ENCODE assay signal across 18 cellular contexts in the genomic region with DNA sequence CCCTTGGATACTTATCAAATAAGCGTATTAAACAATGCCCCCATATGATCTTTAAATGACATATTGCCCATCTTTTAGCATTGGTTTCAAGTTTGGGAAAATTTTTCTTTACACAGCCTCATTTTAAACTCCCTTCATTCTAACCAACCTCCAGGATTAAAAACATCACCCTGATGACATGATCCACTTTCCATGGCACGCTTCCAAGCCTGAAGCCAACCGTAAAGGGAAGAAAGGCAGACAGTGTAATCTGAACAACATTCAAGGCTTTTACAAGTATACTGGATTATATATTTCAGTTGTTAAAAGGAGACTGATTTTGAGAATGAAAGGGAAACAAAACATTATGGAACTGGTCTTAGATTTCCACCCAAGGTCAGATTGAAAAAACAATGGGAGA.
"Had no signal": no experiment of that assay in that cellular context is flagged by ENCODE, and none has a peak within 500 bp of the region (broad histone marks: within the 10 kb centered on the region; RNA-seq: fewer than 3 reads in every experiment).

No MANE protein-coding gene starts in this region.

- H3K9me3 ChIP-seq: body of pancreas, upper lobe of left lung had no signal

- ATAC-seq: activated naive CD4-positive, alpha-beta T cell treated with anti-CD3 and anti-CD28 coated beads, Interleukin-2, amount 50 U/mL, for 72 hours; activated T-cell treated with anti-CD3 and anti-CD28 coated beads, Interleukin-2, amount 50 U/mL, for 72 hours; body of pancreas; esophagus mucosa; left lobe of liver; sciatic nerve; stimulated activated naive CD8-positive, alpha-beta T cell treated with anti-CD3 and anti-CD28 coated beads, Interleukin-15, amount 100 ng/mL, for 72 hours had no signal

- H3K4me3 ChIP-seq: body of pancreas, colonic mucosa, neural progenitor cell, upper lobe of left lung had no signal

- H3K36me3 ChIP-seq: colonic mucosa, neural progenitor cell, upper lobe of left lung had no signal

- H3K4me1 ChIP-seq: body of pancreas, colonic mucosa, neural progenitor cell, upper lobe of left lung had no signal

- DNase-seq: activated CD4-positive, alpha-beta T cell treated with anti-CD3 and anti-CD28 coated beads, Interleukin-2, amount 10 ng/mL, durations not matched to agents 7 days and 5 days; activated CD4-positive, CD25-positive, alpha-beta regulatory T cell; activated CD8-positive, alpha-beta memory T cell treated with anti-CD3 and anti-CD28 coated beads, Interleukin-2, amount 50 U/mL, for 48 hours; activated gamma-delta T cell; activated T-cell treated with anti-CD3 and anti-CD28 coated beads, Interleukin-2, amount 50 U/mL, for 72 hours; amniotic stem cell; caudate nucleus; colonic mucosa; islet precursor cell; mammary epithelial cell; stimulated activated naive CD8-positive, alpha-beta T cell treated with anti-CD3 and anti-CD28 coated beads, Interleukin-15, amount 100 ng/mL, for 72 hours; upper lobe of left lung had no signal

- H3K27me3 ChIP-seq: body of pancreas, colonic mucosa, neural progenitor cell, upper lobe of left lung had no signal

- H3K27ac ChIP-seq: body of pancreas, colonic mucosa, neural progenitor cell, upper lobe of left lung had no signal
